In genomic region chr18:68714356-68714706, GRCh38 we compare ENCODE assay signal across 8 cellular contexts. TPM values are rescaled to one million over a fixed set of nuclear protein-coding genes. Genes with fewer than 3 reads are reported as not detected.
DNase-seq lines count a peak whose midpoint lies in the region; ATAC-seq and TF ChIP-seq lines count a peak whose summit lies in the region.

No MANE protein-coding gene starts in this region.

- WGBS in heart right ventricle, 2 donors: 1% methylated on average over 15 of the region's 15 CpGs
- 0% methylated on average over 15 of the region's 15 CpGs for WGBS in prostate gland

- H3K27me3 Mint-ChIP-seq in CD8-positive, alpha-beta T cell (ENCODE audit: low read depth): no peaks in the 10 kb centered on the region
- no peaks in the 10 kb centered on the region for H3K27me3 Mint-ChIP-seq in activated T-helper 1 cell treated with anti-CD3 and anti-CD28 coated beads, Interleukin-12 subunit alpha, Interleukin-12 subunit beta, Interleukin-2, Interleukin-4 antibody, amounts not matched to agents 30 ng/mL and 10 ng/mL and 1 ng/mL, durations not matched to agents 14 hours and 24 hours and 36 hours (ENCODE audit: insufficient read depth)

- peak overlapping the region; percentile 97 for H3K4me3 Mint-ChIP-seq in CD8-positive, alpha-beta T cell
- H3K4me3 Mint-ChIP-seq in activated T-helper 1 cell treated with anti-CD3 and anti-CD28 coated beads, Interleukin-12 subunit alpha, Interleukin-12 subunit beta, Interleukin-2, Interleukin-4 antibody, amounts not matched to agents 30 ng/mL and 10 ng/mL and 1 ng/mL, durations not matched to agents 14 hours and 24 hours and 36 hours: peak overlapping the region; percentile 92

- peaks cover 24% of the 10 kb centered on the region for H3K36me3 ChIP-seq in CD8-positive, alpha-beta T cell (ENCODE audit: insufficient read depth, low read length)
- peaks cover 0 to 59% (median 13%) of the 10 kb centered on the region in 9 donors for H3K36me3 ChIP-seq in heart right ventricle
- no peaks in the 10 kb centered on the region for H3K36me3 ChIP-seq in prostate gland

- no peak for TF ChIP-seq CTCF in CD8-positive, alpha-beta T cell (IDR thresholded peaks at IDR 0.05)
- TF ChIP-seq CTCF in HL-60 (IDR thresholded peaks at IDR 0.05; ENCODE audit: insufficient read depth, low read length) (no peak), heart right ventricle (IDR thresholded peaks at IDR 0.05) (no peak), prostate gland (IDR thresholded peaks at IDR 0.05) (no peak)

- no peaks in the 10 kb centered on the region for H3K27me3 ChIP-seq in CD8-positive, alpha-beta T cell (ENCODE audit: insufficient read depth, low read length)
- H3K27me3 ChIP-seq in HL-60 (ENCODE audit: insufficient read depth, poor library complexity, severe bottlenecking) (no peaks in the 10 kb centered on the region), heart right ventricle (no peaks in the 10 kb centered on the region), prostate gland (replicated peaks; ENCODE audit: insufficient read depth) (no peaks in the 10 kb centered on the region)

- peaks cover 31% of the 10 kb centered on the region for H3K4me1 ChIP-seq in CD8-positive, alpha-beta T cell (ENCODE audit: insufficient read depth, low read length)
- peaks cover 3 to 32% (median 23%) of the 10 kb centered on the region in 9 donors for H3K4me1 ChIP-seq in heart right ventricle
- no peaks in the 10 kb centered on the region for H3K4me1 ChIP-seq in prostate gland (replicated peaks)

- intact Hi-C loops in CD8-positive, alpha-beta T cell (cut with DNase I, micrococcal nuclease): loop anchor here (2.0 to 10.0 kb wide), 5 partner anchors 1180 to 1370 kb away; partner anchors contain the start of genes DSEL (in 2 of the 2) and CD226 (in 1 of the 2)
- intact Hi-C loops in activated T-helper 1 cell treated with anti-CD3 and anti-CD28 coated beads, Interleukin-12 subunit alpha, Interleukin-12 subunit beta, Interleukin-2, Interleukin-4 antibody, amounts not matched to agents 30 ng/mL and 10 ng/mL and 1 ng/mL, durations not matched to agents 14 hours and 24 hours and 36 hours (cut with micrococcal nuclease): loop anchor here (2.0 to 10.0 kb wide), 3 partner anchors 20 to 1220 kb away; partner anchors contain the start of gene DSEL
- intact Hi-C loops in heart right ventricle (cut with DNase I): no loop called here
- intact Hi-C loops in prostate gland (cut with DNase I): loop anchor here (10.0 kb wide), 1 partner anchor 1200 kb away; the partner anchor contains the start of gene DSEL

- peak overlapping the region; percentile 94 for H3K27ac Mint-ChIP-seq in CD8-positive, alpha-beta T cell
- H3K27ac Mint-ChIP-seq in activated T-helper 1 cell treated with anti-CD3 and anti-CD28 coated beads, Interleukin-12 subunit alpha, Interleukin-12 subunit beta, Interleukin-2, Interleukin-4 antibody, amounts not matched to agents 30 ng/mL and 10 ng/mL and 1 ng/mL, durations not matched to agents 14 hours and 24 hours and 36 hours: peak overlapping the region; percentile 87

- peak overlapping the region; percentile 57 for H3K27ac ChIP-seq in CD8-positive, alpha-beta T cell (ENCODE audit: low read depth, low read length)
- peak overlapping the region; percentile 90 for H3K27ac ChIP-seq in HL-60 (replicated peaks)
- H3K27ac ChIP-seq in heart right ventricle: peak overlapping the region in 9 of 10 donors; percentile 61 to 96 (median 88)
- H3K27ac ChIP-seq in prostate gland: peak overlapping the region; percentile 56 to 61

- TF ChIP-seq POLR2A in prostate gland (IDR thresholded peaks at IDR 0.05): no peak

- no peaks in the 10 kb centered on the region for H3K9me3 Mint-ChIP-seq in CD8-positive, alpha-beta T cell
- no peaks in the 10 kb centered on the region for H3K9me3 Mint-ChIP-seq in activated T-helper 1 cell treated with anti-CD3 and anti-CD28 coated beads, Interleukin-12 subunit alpha, Interleukin-12 subunit beta, Interleukin-2, Interleukin-4 antibody, amounts not matched to agents 30 ng/mL and 10 ng/mL and 1 ng/mL, durations not matched to agents 14 hours and 24 hours and 36 hours

- peaks cover 47% of the 10 kb centered on the region for H3K36me3 Mint-ChIP-seq in CD8-positive, alpha-beta T cell
- H3K36me3 Mint-ChIP-seq in activated T-helper 1 cell treated with anti-CD3 and anti-CD28 coated beads, Interleukin-12 subunit alpha, Interleukin-12 subunit beta, Interleukin-2, Interleukin-4 antibody, amounts not matched to agents 30 ng/mL and 10 ng/mL and 1 ng/mL, durations not matched to agents 14 hours and 24 hours and 36 hours (ENCODE audit: low read depth): peaks cover 31% of the 10 kb centered on the region

- peak; percentile 1 for ATAC-seq in CD8-positive, alpha-beta T cell
- ATAC-seq in GM19438 (IDR thresholded peaks at IDR 0.05; ENCODE audit: low read depth, unreplicated experiment): peak; percentile 9
- ATAC-seq in heart right ventricle: peak in 6 of 8 donors; percentile 1 to 25 (median 16)
- ATAC-seq in GM18520 (IDR thresholded peaks at IDR 0.05; ENCODE audit: unreplicated experiment): no peak

- DNase-seq in CD8-positive, alpha-beta T cell: peak in 2 of 7 experiments; percentile 7 to 19
- DNase-seq in HL-60 (ENCODE audit: low read depth in 1 of 2, low spot score in 1 of 2) (no peak), heart right ventricle (no peak), prostate gland (ENCODE audit: low spot score) (peak; percentile 6), SIG-M5 treated with dmso at 0.1 percent for 504 hours (lab: John Stamatoyannopoulos, UW; ENCODE audit: unreplicated experiment) (no peak)
- DNase-seq in activated T-helper 1 cell treated with anti-CD3 and anti-CD28 coated beads, Interleukin-12 subunit alpha, Interleukin-12 subunit beta, Interleukin-2, Interleukin-4 antibody, amounts not matched to agents 30 ng/mL and 10 ng/mL and 1 ng/mL, durations not matched to agents 14 hours and 24 hours and 36 hours (ENCODE audit: low spot score): peak; percentile 7

- H3K4me1 Mint-ChIP-seq in CD8-positive, alpha-beta T cell (ENCODE audit: low read depth): peaks cover 54% of the 10 kb centered on the region
- peaks cover 56% of the 10 kb centered on the region for H3K4me1 Mint-ChIP-seq in activated T-helper 1 cell treated with anti-CD3 and anti-CD28 coated beads, Interleukin-12 subunit alpha, Interleukin-12 subunit beta, Interleukin-2, Interleukin-4 antibody, amounts not matched to agents 30 ng/mL and 10 ng/mL and 1 ng/mL, durations not matched to agents 14 hours and 24 hours and 36 hours (ENCODE audit: low read depth)

- H3K9me3 ChIP-seq in CD8-positive, alpha-beta T cell (ENCODE audit: low read length): no peaks in the 10 kb centered on the region
- H3K9me3 ChIP-seq in heart right ventricle: no peaks in the 10 kb centered on the region
- H3K9me3 ChIP-seq in prostate gland: no peaks in the 10 kb centered on the region

- POLR2A ChIA-PET in CD8-positive, alpha-beta T cell (lab: Charles Lee): interaction anchor here (1.0 to 1.9 kb wide), 2 partner anchors 9 to 27 kb away, joined by 3 to 7 read pairs; no protein-coding TSS in a partner anchor

- CTCF ChIA-PET in CD8-positive, alpha-beta T cell (lab: Charles Lee): interaction anchor here (1.4 kb wide), 1 partner anchor 10 kb away, joined by 4 read pairs; no protein-coding TSS in a partner anchor

- H3K4me3 ChIP-seq in CD8-positive, alpha-beta T cell (ENCODE audit: low read depth, low read length): peak overlapping the region; percentile 81
- H3K4me3 ChIP-seq in HL-60 (replicated peaks; ENCODE audit: insufficient read depth, low read length) (peak overlapping the region; percentile 86), heart right ventricle (peak overlapping the region; percentile 57 to 98 (median 91)), prostate gland (peak overlapping the region; percentile 69 to 92)

RNA-seq across cellular contexts. Expression of gene TMX3, which starts 0.6 kb away (rescaled TPM):
- total RNA-seq in CD8-positive, alpha-beta T cell: 10 to 100 TPM; 28.3 to 28.5 TPM
- 63.7 and 65.0 TPM in 2 replicates for total RNA-seq in activated T-helper 1 cell treated with anti-CD3 and anti-CD28 coated beads, Interleukin-12 subunit alpha, Interleukin-12 subunit beta, Interleukin-2, Interleukin-4 antibody, amounts not matched to agents 30 ng/mL and 10 ng/mL and 1 ng/mL, durations not matched to agents 14 hours and 24 hours and 36 hours
- total RNA-seq in heart right ventricle: 10 to 100 TPM; 20.7 to 38.8 (median 30.4) TPM
- polyA plus RNA-seq in heart right ventricle: 10 to 100 TPM; 13.3 to 21.8 TPM
- total RNA-seq in prostate gland: 10 to 100 TPM; 32.3 to 37.1 TPM

Comparison
In these comparisons a context has a peak if more than half of its experiments do, and no peak if none do; other contexts are left out.
1. DNase-seq: peak in activated T-helper 1 cell treated with anti-CD3 and anti-CD28 coated beads, Interleukin-12 subunit alpha, Interleukin-12 subunit beta, Interleukin-2, Interleukin-4 antibody, amounts not matched to agents 30 ng/mL and 10 ng/mL and 1 ng/mL, durations not matched to agents 14 hours and 24 hours and 36 hours (single experiment) and prostate gland (single experiment); none in HL-60 (0 of 2), heart right ventricle (0 of 2) and SIG-M5 treated with dmso at 0.1 percent for 504 hours (single experiment).
2. intact Hi-C loops: an anchor here in CD8-positive, alpha-beta T cell (2.0 to 10.0 kb wide), activated T-helper 1 cell treated with anti-CD3 and anti-CD28 coated beads, Interleukin-12 subunit alpha, Interleukin-12 subunit beta, Interleukin-2, Interleukin-4 antibody, amounts not matched to agents 30 ng/mL and 10 ng/mL and 1 ng/mL, durations not matched to agents 14 hours and 24 hours and 36 hours (2.0 to 10.0 kb wide) and prostate gland (10.0 kb wide); none called in heart right ventricle.
3. Peak in every context shown above with its lines, with median percentiles within 50 percentile points of each other: H3K27ac ChIP-seq and H3K4me3 ChIP-seq.